In the genomic region with DNA sequence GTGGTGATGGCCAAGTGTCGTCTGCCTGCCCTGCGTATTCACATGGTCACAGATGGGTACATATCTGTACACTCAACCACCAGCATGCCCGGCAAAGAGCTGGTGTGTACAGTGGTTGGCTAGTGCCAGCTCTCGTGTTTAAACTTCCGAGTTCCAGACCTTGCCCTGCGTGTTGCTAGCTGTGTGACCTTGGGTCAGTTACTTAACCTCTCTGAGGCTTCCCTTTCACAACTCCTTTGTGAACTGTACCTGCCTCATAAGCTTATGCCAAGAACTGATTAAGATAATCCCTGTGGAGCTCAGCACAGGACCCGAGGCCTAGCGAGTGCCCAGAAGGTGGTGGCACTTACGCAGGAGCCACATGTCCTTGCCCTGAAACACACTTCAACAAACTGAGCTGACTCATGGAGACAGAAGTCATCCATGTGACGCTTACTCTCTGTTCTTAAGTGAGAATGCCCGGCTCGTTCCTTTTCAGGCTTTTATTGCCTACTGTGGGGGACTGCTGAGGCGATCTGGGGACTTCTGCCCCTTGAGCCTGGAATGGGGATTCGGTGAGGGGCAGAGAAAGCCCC, we compare ENCODE assay signal across 25 cellular contexts. TPM values are rescaled to one million over a fixed set of nuclear protein-coding genes. Genes with fewer than 3 reads are reported as not detected.
DNase-seq lines count a peak whose midpoint lies in the region; ATAC-seq and TF ChIP-seq lines count a peak whose summit lies in the region.
"Had no signal": no experiment of that assay in that cellular context is flagged by ENCODE, and none has a peak within 500 bp of the region (broad histone marks: within the 10 kb centered on the region; RNA-seq: fewer than 3 reads in every experiment).

No MANE protein-coding gene starts in this region.

- H3K9me3 Mint-ChIP-seq in HFFc6 (no peaks in the 10 kb centered on the region), chondrocyte (ENCODE audit: low read depth) (no peaks in the 10 kb centered on the region)
- H3K9me3 Mint-ChIP-seq: activated T-helper 17 cell treated with anti-CD3 and anti-CD28 coated beads, Interleukin-2, amount 50 U/mL, for 72 hours; CD4-positive, alpha-beta T cell; T-cell had no signal

- no peak overlapping the region for H3K9ac ChIP-seq in BLaER1

- no peak for ATAC-seq in HG02870 (IDR thresholded peaks at IDR 0.05; ENCODE audit: unreplicated experiment)
- ATAC-seq: activated T-helper 17 cell treated with anti-CD3 and anti-CD28 coated beads, Interleukin-2, amount 50 U/mL, for 72 hours; T-cell had no signal

- H4K20me1 ChIP-seq in BLaER1 = peaks cover 13% of the 10 kb centered on the region; the same call in 1 of the 2 replicates

- peak overlapping the region; percentile 72 for H3K4me2 ChIP-seq in BLaER1

- DNase-seq in HFFc6 (peak; percentile 15), chondrocyte (ENCODE audit: low spot score) (no peak), myocyte (ENCODE audit: low read depth) (peak; percentile 55), HPDE6-E6E7 (ENCODE audit: extremely low spot score) (no peak), NCI-H345 treated with DMSO at 0.1 percent for 48 hours (lab: John Stamatoyannopoulos, UW; ENCODE audit: unreplicated experiment) (no peak)
- DNase-seq in stimulated activated CD4-positive, alpha-beta T cell treated with anti-CD3 and anti-CD28 coated beads, Interleukin-12 subunit alpha, Interleukin-12 subunit beta, amount 100 ng/mL, for 4 hours = no peak
- DNase-seq: activated CD4-positive, alpha-beta T cell treated with anti-CD3 and anti-CD28 coated beads for 4 hours; CD4-positive, alpha-beta T cell; cortex of kidney; DMS79 treated with DMSO at 0.1 percent for 48 hours; hippocampal formation; islet precursor cell; mammary epithelial cell; NCI-H1436; NCI-H2171; NCI-H526; ovary; SIG-M5; sigmoid colon; stimulated activated CD4-positive, alpha-beta T cell treated with anti-CD3 and anti-CD28 coated beads, Interleukin-1b, Interleukin-23, amount 100 ng/mL, for 48 hours; stimulated activated naive CD4-positive, alpha-beta T cell; T-cell had no signal

- TF ChIP-seq CTCF in HFFc6 (IDR thresholded peaks at IDR 0.05) (no peak), chondrocyte (IDR thresholded peaks at IDR 0.05) (no peak)

- H3K27ac ChIP-seq in BLaER1 = no peak overlapping the region
- H3K27ac ChIP-seq: ovary, sigmoid colon had no signal

- no peaks in the 10 kb centered on the region for H3K9me3 ChIP-seq in BLaER1
- H3K9me3 ChIP-seq: ovary, sigmoid colon had no signal

- H3K36me3 ChIP-seq in BLaER1 = no peaks in the 10 kb centered on the region
- H3K36me3 ChIP-seq: ovary, sigmoid colon had no signal

- H3K4me3 ChIP-seq in BLaER1 = no peak overlapping the region
- H3K4me3 ChIP-seq: ovary, sigmoid colon had no signal

- H3K4me1 ChIP-seq in BLaER1 = peaks cover 50% of the 10 kb centered on the region
- H3K4me1 ChIP-seq: sigmoid colon had no signal

- H3K4me3 Mint-ChIP-seq in HFFc6 (no peak overlapping the region), chondrocyte (ENCODE audit: unreplicated experiment) (no peak overlapping the region)
- H3K4me3 Mint-ChIP-seq: activated T-helper 17 cell treated with anti-CD3 and anti-CD28 coated beads, Interleukin-2, amount 50 U/mL, for 72 hours; CD4-positive, alpha-beta T cell; T-cell had no signal

- H3K4me1 Mint-ChIP-seq in HFFc6 (ENCODE audit: low read depth) = peaks cover 27% of the 10 kb centered on the region
- peaks cover 38% of the 10 kb centered on the region for H3K4me1 Mint-ChIP-seq in chondrocyte (ENCODE audit: low read depth)
- H3K4me1 Mint-ChIP-seq: activated T-helper 17 cell treated with anti-CD3 and anti-CD28 coated beads, Interleukin-2, amount 50 U/mL, for 72 hours; T-cell had no signal

- H3K27ac Mint-ChIP-seq in HFFc6 = no peak overlapping the region
- peak overlapping the region; percentile 43 for H3K27ac Mint-ChIP-seq in chondrocyte (ENCODE audit: unreplicated experiment)
- H3K27ac Mint-ChIP-seq: activated T-helper 17 cell treated with anti-CD3 and anti-CD28 coated beads, Interleukin-2, amount 50 U/mL, for 72 hours; CD4-positive, alpha-beta T cell; T-cell had no signal

- H3K27me3 ChIP-seq in BLaER1 = no peaks in the 10 kb centered on the region
- H3K27me3 ChIP-seq: ovary, sigmoid colon had no signal

- H3K36me3 Mint-ChIP-seq in HFFc6 (ENCODE audit: low read depth) = no peaks in the 10 kb centered on the region
- H3K36me3 Mint-ChIP-seq in chondrocyte (ENCODE audit: low read depth) = no peaks in the 10 kb centered on the region
- H3K36me3 Mint-ChIP-seq: T-cell had no signal

- H3K27me3 Mint-ChIP-seq in HFFc6 (ENCODE audit: insufficient read depth) (peaks cover 28% of the 10 kb centered on the region), chondrocyte (ENCODE audit: low read depth) (no peaks in the 10 kb centered on the region)

RNA-seq across cellular contexts. Expression of a gene that starts 55.4 kb away (rescaled TPM):
- total RNA-seq in HFFc6 (2021; fragmentation: NEBNext Ultra II Directional; extraction: Animal tissue kit (Norgen Biotek cat#: 25700)) = under 1 TPM in 2 of 6 experiments, not detected in 4; 0.19 to 0.21 TPM
- 17.6 to 37.0 TPM (median 19.2 TPM) in 3 replicates for total RNA-seq in chondrocyte
- total RNA-seq in myocyte = 14.9 and 15.1 TPM in 2 replicates
- 21.3 TPM for polyA plus RNA-seq in myocyte (2012)
- total RNA-seq: activated T-helper 17 cell treated with anti-CD3 and anti-CD28 coated beads, Interleukin-2, amount 50 U/mL, for 72 hours; CD4-positive, alpha-beta T cell; mammary epithelial cell had no signal

Comparison
In these comparisons a context has a peak if more than half of its experiments do, and no peak if none do; other contexts are left out.
1. DNase-seq: peak in HFFc6 (single experiment) and myocyte (single experiment); none in chondrocyte (single experiment), HPDE6-E6E7 (single experiment), NCI-H345 treated with DMSO at 0.1 percent for 48 hours (single experiment) and stimulated activated CD4-positive, alpha-beta T cell treated with anti-CD3 and anti-CD28 coated beads, Interleukin-12 subunit alpha, Interleukin-12 subunit beta, amount 100 ng/mL, for 4 hours (single experiment).
2. RNA of a gene that starts 55.4 kb away (total RNA-seq): 17.6 to 37.0 TPM in chondrocyte and 14.9 to 15.1 TPM in myocyte; 0.19 to 0.21 TPM in HFFc6; every median in the first group is over 10 times any median in the second.